In genomic region chr9:79570449-79571308, GRCh38 we compare ENCODE assay signal across 8 cellular contexts. TPM values are rescaled to one million over a fixed set of nuclear protein-coding genes. Genes with fewer than 3 reads are reported as not detected.
DNase-seq lines count a peak whose midpoint lies in the region; ATAC-seq and TF ChIP-seq lines count a peak whose summit lies in the region.

No MANE protein-coding gene starts in this region.

- WGBS in lower leg skin, 2 donors: 0 to 1% methylated on average over 51 to 53 of the region's 69 CpGs

- H3K9me3 ChIP-seq in colonic mucosa: no peaks in the 10 kb centered on the region

- ATAC-seq in HG03175 (IDR thresholded peaks at IDR 0.05; ENCODE audit: unreplicated experiment) (peak; percentile 0), activated B cell treated with CpG ODN at 0.5 μM for 24 hours (ENCODE audit: low read depth) (no peak), HG02973 (IDR thresholded peaks at IDR 0.05; ENCODE audit: unreplicated experiment) (no peak)

- POLR2A ChIA-PET in activated B cell treated with CpG ODN at 0.5 μM for 24 hours (lab: Charles Lee): interaction anchor here (0.6 to 2.5 kb wide), 20 partner anchors 9 to 1273 kb away, joined by 3 to 32 read pairs (median 6); no protein-coding TSS in a partner anchor

- no peaks in the 10 kb centered on the region for H3K36me3 ChIP-seq in colonic mucosa

- peak overlapping the region; percentile 66 to 67 for H3K9ac ChIP-seq in colonic mucosa (ENCODE audit: low read depth in 2 of 2, low read length in 2 of 2)

- no peak for TF ChIP-seq POLR2A in lower leg skin (IDR thresholded peaks at IDR 0.05)

- peak overlapping the region; percentile 71 for H3K27ac ChIP-seq in colonic mucosa

- peaks cover 9% of the 10 kb centered on the region for H3K27me3 ChIP-seq in colonic mucosa

- no peaks in the 10 kb centered on the region for H3K4me1 ChIP-seq in colonic mucosa

- H3K9me3 Mint-ChIP-seq in activated B cell treated with CpG ODN at 0.5 μM for 24 hours: no peaks in the 10 kb centered on the region

- TF ChIP-seq CTCF in activated B cell treated with CpG ODN at 0.5 μM for 24 hours (IDR thresholded peaks at IDR 0.05): no peak
- no peak for TF ChIP-seq CTCF in colonic mucosa (IDR thresholded peaks at IDR 0.05)
- TF ChIP-seq CTCF in lower leg skin (IDR thresholded peaks at IDR 0.05): no peak

- H3K27me3 Mint-ChIP-seq in activated B cell treated with CpG ODN at 0.5 μM for 24 hours: peaks cover 4% of the 10 kb centered on the region

- peaks cover 32% of the 10 kb centered on the region for H3K4me1 Mint-ChIP-seq in activated B cell treated with CpG ODN at 0.5 μM for 24 hours

- H3K36me3 Mint-ChIP-seq in activated B cell treated with CpG ODN at 0.5 μM for 24 hours (ENCODE audit: low read depth): peaks cover 6% of the 10 kb centered on the region

- H3K27ac Mint-ChIP-seq in activated B cell treated with CpG ODN at 0.5 μM for 24 hours: peak overlapping the region; percentile 41

- DNase-seq in C1 segment of cervical spinal cord (lab: John Stamatoyannopoulos, UW): peak in 10 of 14 donors; percentile 26 to 76 (median 60)
- peak; percentile 36 for DNase-seq in activated B cell treated with CpG ODN at 0.5 μM for 24 hours
- DNase-seq in colonic mucosa: peak; percentile 34
- DNase-seq in lower leg skin (ENCODE audit: low spot score in 2 of 2): peak; percentile 28 to 89
- peak; percentile 22 to 37 for DNase-seq in stimulated activated CD8-positive, alpha-beta memory T cell treated with anti-CD3 and anti-CD28 coated beads, Interleukin-15, amount 100 ng/mL, for 48 hours (ENCODE audit: low read depth in 2 of 2)
- DNase-seq in NCI-H446 treated with DMSO at 0.1 percent for 48 hours (lab: John Stamatoyannopoulos, UW): no peak

- H3K4me3 ChIP-seq in colonic mucosa: peak overlapping the region; percentile 44
- H3K4me3 ChIP-seq in lower leg skin (ENCODE audit: low read depth, poor library complexity, severe bottlenecking): peak overlapping the region; percentile 50

- no peak overlapping the region for H3K4me3 Mint-ChIP-seq in activated B cell treated with CpG ODN at 0.5 μM for 24 hours

- intact Hi-C loops in activated B cell treated with CpG ODN at 0.5 μM for 24 hours (cut with micrococcal nuclease): loop anchor here (1.0 to 5.0 kb wide), 11 partner anchors 41 to 1334 kb away; partner anchors contain the start of genes CEP78 and PSAT1
- intact Hi-C loops in colonic mucosa (cut with DNase I): no loop called here
- intact Hi-C loops in lower leg skin (cut with DNase I; ENCODE audit: low total_unique reads): no loop called here

- CTCF ChIA-PET in activated B cell treated with CpG ODN at 0.5 μM for 24 hours (lab: Charles Lee): no interaction called here

RNA-seq across cellular contexts. Expression of gene TLE4, which starts 1.1 kb away (rescaled TPM):
- total RNA-seq in activated B cell treated with CpG ODN at 0.5 μM for 24 hours (62.6 and 63.9 TPM in 2 replicates), colonic mucosa (10 to 100 TPM in 1 of 2 donors, 1 to 10 TPM in 1; 8.0 to 17.6 TPM), lower leg skin (10 to 100 TPM; 46.8 to 97.9 (median 54.1) TPM)
